ENCODE assay signal across 11 cellular contexts in genomic region chr1:72557446-72558049, GRCh38.
DNase-seq lines count a peak whose midpoint lies in the region; ATAC-seq and TF ChIP-seq lines count a peak whose summit lies in the region.
"Had no signal": no experiment of that assay in that cellular context is flagged by ENCODE, and none has a peak within 500 bp of the region (broad histone marks: within the 10 kb centered on the region; RNA-seq: fewer than 3 reads in every experiment).

No MANE protein-coding gene starts in this region.

- peak overlapping the region; percentile 50 for H3K27ac Mint-ChIP-seq in endodermal cell
- H3K27ac Mint-ChIP-seq: activated naive CD4-positive, alpha-beta T cell treated with anti-CD3 and anti-CD28 coated beads for 36 hours; B cell; T-helper 1 cell treated with Interleukin-12 subunit alpha and Interleukin-12 subunit beta and Interleukin-4 antibody, amounts not matched to agents 30 μg/mL and 1 μg/mL, for 36 hours had no signal

- H3K27ac ChIP-seq in endodermal cell (ENCODE audit: low read depth, low read length) (no peak overlapping the region), osteoblast (ENCODE audit: low read depth, low read length) (no peak overlapping the region)

- H3K9ac ChIP-seq in endodermal cell (ENCODE audit: extremely low read depth, low read length, poor library complexity, severe bottlenecking) = no peak overlapping the region

- ATAC-seq in GM19467 (IDR thresholded peaks at IDR 0.05; ENCODE audit: unreplicated experiment) = no peak

- H3K27me3 ChIP-seq in endodermal cell (ENCODE audit: control insufficient read depth, insufficient read depth, low read length, poor library complexity, severe bottlenecking) (no peaks in the 10 kb centered on the region), osteoblast (ENCODE audit: insufficient read depth, low read length) (no peaks in the 10 kb centered on the region)

- TF ChIP-seq CTCF in endodermal cell (conservative IDR thresholded peaks at IDR 0.05) (peak; percentile 74), osteoblast (IDR thresholded peaks at IDR 0.05; ENCODE audit: extremely low read depth, low read depth, low read length) (peak; percentile 51)

- H3K9me3 ChIP-seq in endodermal cell (ENCODE audit: control insufficient read depth, low read length) = no peaks in the 10 kb centered on the region
- no peaks in the 10 kb centered on the region for H3K9me3 ChIP-seq in osteoblast (ENCODE audit: low read depth, low read length)

- H3K4me2 ChIP-seq in osteoblast (ENCODE audit: insufficient read depth, low read length) = no peak overlapping the region

- H3K36me3 ChIP-seq in endodermal cell (ENCODE audit: control insufficient read depth, insufficient read depth, low read length) (no peaks in the 10 kb centered on the region), osteoblast (ENCODE audit: insufficient read depth, low read length) (no peaks in the 10 kb centered on the region)

- H3K9me3 Mint-ChIP-seq in endodermal cell = no peaks in the 10 kb centered on the region
- H3K9me3 Mint-ChIP-seq: activated naive CD4-positive, alpha-beta T cell treated with anti-CD3 and anti-CD28 coated beads for 36 hours; T-helper 1 cell treated with Interleukin-12 subunit alpha and Interleukin-12 subunit beta and Interleukin-4 antibody, amounts not matched to agents 30 μg/mL and 1 μg/mL, for 36 hours had no signal

- H3K4me1 Mint-ChIP-seq in endodermal cell = peaks cover 2% of the 10 kb centered on the region
- H3K4me1 Mint-ChIP-seq: B cell had no signal

- no peaks in the 10 kb centered on the region for H3K4me1 ChIP-seq in endodermal cell (ENCODE audit: control insufficient read depth, insufficient read depth, low read length)
- no peaks in the 10 kb centered on the region for H3K4me1 ChIP-seq in osteoblast (ENCODE audit: insufficient read depth, low read length)

- H3K4me3 ChIP-seq in endodermal cell (ENCODE audit: low read length) (no peak overlapping the region), osteoblast (ENCODE audit: insufficient read depth, low read length) (no peak overlapping the region)

- H3K27me3 Mint-ChIP-seq in endodermal cell (ENCODE audit: insufficient read depth) = no peaks in the 10 kb centered on the region
- H3K27me3 Mint-ChIP-seq: B cell had no signal

- WGBS in endodermal cell (ENCODE audit: insufficient coverage in 1 of 2, insufficient read length in 1 of 2), 2 experiments = 100% methylated on average over 1 of the region's 1 CpG; no CpG with 5 or more reads in 1 of the 2 experiments

- H4K20me1 ChIP-seq in osteoblast (ENCODE audit: insufficient read depth, low read length) = no peaks in the 10 kb centered on the region

- H3K4me3 Mint-ChIP-seq in endodermal cell = no peak overlapping the region
- H3K4me3 Mint-ChIP-seq: activated naive CD4-positive, alpha-beta T cell treated with anti-CD3 and anti-CD28 coated beads for 36 hours; B cell; T-helper 1 cell treated with Interleukin-12 subunit alpha and Interleukin-12 subunit beta and Interleukin-4 antibody, amounts not matched to agents 30 μg/mL and 1 μg/mL, for 36 hours had no signal

- peak; percentile 5 for DNase-seq in NCI-H1436 (lab: John Stamatoyannopoulos, UW)
- DNase-seq in NCI-H1436 treated with DMSO at 0.1 percent for 48 hours (lab: John Stamatoyannopoulos, UW) = no peak
- DNase-seq in MV-4-11 (lab: John Stamatoyannopoulos, UW) = peak; percentile 46
- peak; percentile 79 for DNase-seq in endodermal cell
- DNase-seq in osteoblast (ENCODE audit: insufficient read length, low spot score, missing footprints) = peak; percentile 11
- DNase-seq in NCI-H1417 treated with DMSO at 0.1 percent for 48 hours (lab: John Stamatoyannopoulos, UW) = no peak
- no peak for DNase-seq in effector CD4-positive, alpha-beta T cell
- DNase-seq: activated naive CD4-positive, alpha-beta T cell treated with anti-CD3 and anti-CD28 coated beads for 36 hours had no signal

- H2AFZ ChIP-seq in osteoblast (ENCODE audit: low read length) = peak overlapping the region; percentile 53

- no peaks in the 10 kb centered on the region for H3K36me3 Mint-ChIP-seq in endodermal cell (ENCODE audit: low read depth)

- no peaks in the 10 kb centered on the region for H3K79me2 ChIP-seq in osteoblast (ENCODE audit: insufficient read depth, low read length)

Comparison
In these comparisons a context has a peak if more than half of its experiments do, and no peak if none do; other contexts are left out.
1. DNase-seq: peak in NCI-H1436 (single experiment), MV-4-11 (single experiment), endodermal cell (single experiment) and osteoblast (single experiment); none in NCI-H1436 treated with DMSO at 0.1 percent for 48 hours (single experiment), NCI-H1417 treated with DMSO at 0.1 percent for 48 hours (single experiment) and effector CD4-positive, alpha-beta T cell (single experiment).